1 cellular context compared by ENCODE assay signal in the genomic region with DNA sequence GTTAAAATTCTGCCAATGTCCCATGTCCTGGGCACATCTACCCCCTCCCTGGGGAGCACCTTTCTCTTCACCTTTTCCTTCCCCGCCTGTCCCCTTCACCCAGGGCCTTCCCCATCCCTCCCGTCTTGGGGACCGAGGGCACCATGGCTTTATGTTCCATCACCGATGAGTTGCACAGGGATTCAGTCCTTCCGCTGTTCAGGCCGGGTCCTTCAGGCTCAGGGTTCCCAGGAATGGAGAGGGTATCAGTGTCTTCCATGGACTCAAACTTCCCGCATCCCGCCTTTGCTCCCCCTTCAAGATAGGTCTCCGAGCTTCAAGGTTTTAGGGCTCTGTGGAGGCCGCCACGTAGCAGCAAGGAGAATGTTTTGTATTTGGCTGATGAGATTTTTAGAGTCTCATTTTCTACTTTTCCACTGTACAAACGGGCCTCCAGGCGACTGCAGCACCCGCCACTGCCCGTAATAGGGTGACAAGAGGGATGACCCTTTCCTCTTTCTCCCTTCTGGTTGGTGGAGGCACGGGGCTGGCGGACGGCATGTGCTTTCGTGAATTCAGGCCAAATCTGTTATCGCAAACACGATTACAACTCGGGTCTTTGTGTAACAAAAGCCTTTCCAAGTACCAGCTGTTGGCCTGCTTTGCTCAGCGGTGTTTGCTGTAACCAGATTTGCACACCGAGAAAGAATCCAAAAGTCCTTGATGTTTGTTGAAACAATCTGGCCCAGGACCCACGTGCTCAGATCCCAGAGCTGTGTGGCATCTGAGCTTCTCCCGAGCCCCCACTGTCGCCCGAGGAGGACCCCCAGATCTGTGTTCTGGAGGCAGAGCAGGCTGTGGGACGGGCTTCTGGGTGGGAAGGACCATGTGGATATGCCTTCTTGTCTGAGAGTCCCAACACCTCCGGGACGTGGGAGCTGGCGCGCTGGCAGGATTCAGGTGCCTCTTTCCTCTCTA.
A peak's percentile ranks its signal among the peaks of the same experiment; 100 is the strongest.
TF ChIP-seq lines count a peak whose summit lies in the region.

No MANE protein-coding gene starts in this region.

TF ChIP-seq in HepG2, 621 proteins besides CTCF, POLR2A, EP300 and RAD21 (continued from another document and continues in another):
- TF ChIP-seq ZNF564 (CRISPR knock-in tag; IDR thresholded peaks at IDR 0.05), result 0 out of 2 replicates have a peak, but pooled peaks have one; percentile 49
- TF ChIP-seq, protein P1, sequence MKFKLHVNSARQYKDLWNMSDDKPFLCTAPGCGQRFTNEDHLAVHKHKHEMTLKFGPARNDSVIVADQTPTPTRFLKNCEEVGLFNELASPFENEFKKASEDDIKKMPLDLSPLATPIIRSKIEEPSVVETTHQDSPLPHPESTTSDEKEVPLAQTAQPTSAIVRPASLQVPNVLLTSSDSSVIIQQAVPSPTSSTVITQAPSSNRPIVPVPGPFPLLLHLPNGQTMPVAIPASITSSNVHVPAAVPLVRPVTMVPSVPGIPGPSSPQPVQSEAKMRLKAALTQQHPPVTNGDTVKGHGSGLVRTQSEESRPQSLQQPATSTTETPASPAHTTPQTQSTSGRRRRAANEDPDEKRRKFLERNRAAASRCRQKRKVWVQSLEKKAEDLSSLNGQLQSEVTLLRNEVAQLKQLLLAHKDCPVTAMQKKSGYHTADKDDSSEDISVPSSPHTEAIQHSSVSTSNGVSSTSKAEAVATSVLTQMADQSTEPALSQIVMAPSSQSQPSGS (CRISPR knock-in tag; IDR thresholded peaks at IDR 0.05), result peak; percentile 44; the same call in 1 of the 2 replicates
- TF ChIP-seq ZNF784 (CRISPR knock-in tag; IDR thresholded peaks at IDR 0.05; ENCODE audit: borderline replicate concordance), result peak; percentile 62; the same call in 1 of the 2 replicates
- peak; percentile 82 for TF ChIP-seq FOXA3 (CRISPR knock-in tag; IDR thresholded peaks at IDR 0.05)
- TF ChIP-seq, protein P2, sequence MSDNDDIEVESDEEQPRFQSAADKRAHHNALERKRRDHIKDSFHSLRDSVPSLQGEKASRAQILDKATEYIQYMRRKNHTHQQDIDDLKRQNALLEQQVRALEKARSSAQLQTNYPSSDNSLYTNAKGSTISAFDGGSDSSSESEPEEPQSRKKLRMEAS (IDR thresholded peaks at IDR 0.05), result peak; percentile 75
- TF ChIP-seq ZNF563 (CRISPR knock-in tag; IDR thresholded peaks at IDR 0.05), result peak; percentile 43; the same call in 1 of the 2 replicates
- TF ChIP-seq ZNF503 (CRISPR knock-in tag; IDR thresholded peaks at IDR 0.05), result peak; percentile 60; the same call in 1 of the 2 replicates
- TF ChIP-seq SMAD9 (CRISPR knock-in tag; IDR thresholded peaks at IDR 0.05), result no peak
- peak; percentile 60 for TF ChIP-seq ZMYM4 (CRISPR knock-in tag; IDR thresholded peaks at IDR 0.05)
- TF ChIP-seq ARID5B (CRISPR knock-in tag; IDR thresholded peaks at IDR 0.05), result peak; percentile 86
- peak; percentile 45; the same call in 1 of the 2 replicates for TF ChIP-seq ZNF574 (CRISPR knock-in tag; IDR thresholded peaks at IDR 0.05)
- peak; percentile 29; the same call in 1 of the 2 replicates for TF ChIP-seq NFIC (IDR thresholded peaks at IDR 0.05; ENCODE audit: low read length)
- peak; percentile 95 for TF ChIP-seq ARID4A (CRISPR knock-in tag; IDR thresholded peaks at IDR 0.05; ENCODE audit: borderline replicate concordance)
- peak; percentile 64 for TF ChIP-seq CEBPG (CRISPR knock-in tag; IDR thresholded peaks at IDR 0.05)
- peak; percentile 58 for TF ChIP-seq FOXC1 (CRISPR knock-in tag; IDR thresholded peaks at IDR 0.05; ENCODE audit: borderline replicate concordance)
- TF ChIP-seq, protein P3, sequence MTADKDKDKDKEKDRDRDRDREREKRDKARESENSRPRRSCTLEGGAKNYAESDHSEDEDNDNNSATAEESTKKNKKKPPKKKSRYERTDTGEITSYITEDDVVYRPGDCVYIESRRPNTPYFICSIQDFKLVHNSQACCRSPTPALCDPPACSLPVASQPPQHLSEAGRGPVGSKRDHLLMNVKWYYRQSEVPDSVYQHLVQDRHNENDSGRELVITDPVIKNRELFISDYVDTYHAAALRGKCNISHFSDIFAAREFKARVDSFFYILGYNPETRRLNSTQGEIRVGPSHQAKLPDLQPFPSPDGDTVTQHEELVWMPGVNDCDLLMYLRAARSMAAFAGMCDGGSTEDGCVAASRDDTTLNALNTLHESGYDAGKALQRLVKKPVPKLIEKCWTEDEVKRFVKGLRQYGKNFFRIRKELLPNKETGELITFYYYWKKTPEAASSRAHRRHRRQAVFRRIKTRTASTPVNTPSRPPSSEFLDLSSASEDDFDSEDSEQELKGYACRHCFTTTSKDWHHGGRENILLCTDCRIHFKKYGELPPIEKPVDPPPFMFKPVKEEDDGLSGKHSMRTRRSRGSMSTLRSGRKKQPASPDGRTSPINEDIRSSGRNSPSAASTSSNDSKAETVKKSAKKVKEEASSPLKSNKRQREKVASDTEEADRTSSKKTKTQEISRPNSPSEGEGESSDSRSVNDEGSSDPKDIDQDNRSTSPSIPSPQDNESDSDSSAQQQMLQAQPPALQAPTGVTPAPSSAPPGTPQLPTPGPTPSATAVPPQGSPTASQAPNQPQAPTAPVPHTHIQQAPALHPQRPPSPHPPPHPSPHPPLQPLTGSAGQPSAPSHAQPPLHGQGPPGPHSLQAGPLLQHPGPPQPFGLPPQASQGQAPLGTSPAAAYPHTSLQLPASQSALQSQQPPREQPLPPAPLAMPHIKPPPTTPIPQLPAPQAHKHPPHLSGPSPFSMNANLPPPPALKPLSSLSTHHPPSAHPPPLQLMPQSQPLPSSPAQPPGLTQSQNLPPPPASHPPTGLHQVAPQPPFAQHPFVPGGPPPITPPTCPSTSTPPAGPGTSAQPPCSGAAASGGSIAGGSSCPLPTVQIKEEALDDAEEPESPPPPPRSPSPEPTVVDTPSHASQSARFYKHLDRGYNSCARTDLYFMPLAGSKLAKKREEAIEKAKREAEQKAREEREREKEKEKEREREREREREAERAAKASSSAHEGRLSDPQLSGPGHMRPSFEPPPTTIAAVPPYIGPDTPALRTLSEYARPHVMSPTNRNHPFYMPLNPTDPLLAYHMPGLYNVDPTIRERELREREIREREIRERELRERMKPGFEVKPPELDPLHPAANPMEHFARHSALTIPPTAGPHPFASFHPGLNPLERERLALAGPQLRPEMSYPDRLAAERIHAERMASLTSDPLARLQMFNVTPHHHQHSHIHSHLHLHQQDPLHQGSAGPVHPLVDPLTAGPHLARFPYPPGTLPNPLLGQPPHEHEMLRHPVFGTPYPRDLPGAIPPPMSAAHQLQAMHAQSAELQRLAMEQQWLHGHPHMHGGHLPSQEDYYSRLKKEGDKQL (CRISPR knock-in tag; IDR thresholded peaks at IDR 0.05; ENCODE audit: low read depth), result 0 out of 2 replicates have a peak, but pooled peaks have one; percentile 54
- TF ChIP-seq TGIF2 (CRISPR knock-in tag; IDR thresholded peaks at IDR 0.05), result peak; percentile 84
